ENCODE assay signal across 1 cellular context in the genomic region with DNA sequence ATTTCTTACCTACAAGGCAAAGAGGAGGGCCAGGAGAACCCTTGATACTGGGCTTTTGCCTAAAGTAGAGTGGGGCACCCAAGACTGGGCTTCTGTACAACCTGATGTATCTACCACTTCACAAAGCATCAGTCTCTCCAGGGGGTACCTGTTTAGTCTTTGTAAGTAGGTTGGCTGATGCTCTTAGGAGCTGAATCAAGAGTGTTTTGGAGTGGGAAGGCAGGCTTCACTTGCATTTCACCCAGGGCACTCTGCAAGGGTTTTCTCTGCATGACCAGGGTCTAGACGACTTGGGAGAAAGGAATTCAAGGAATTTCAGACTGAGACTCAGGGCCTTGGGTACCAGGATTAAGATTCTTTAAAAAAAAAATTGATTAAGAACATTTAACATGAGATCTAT.
TF ChIP-seq lines count a peak whose summit lies in the region.

No MANE protein-coding gene starts in this region.

TF ChIP-seq in GM23338, 12 proteins besides CTCF, POLR2A, EP300 and RAD21 (continued from another document):
- TF ChIP-seq, protein P1, sequence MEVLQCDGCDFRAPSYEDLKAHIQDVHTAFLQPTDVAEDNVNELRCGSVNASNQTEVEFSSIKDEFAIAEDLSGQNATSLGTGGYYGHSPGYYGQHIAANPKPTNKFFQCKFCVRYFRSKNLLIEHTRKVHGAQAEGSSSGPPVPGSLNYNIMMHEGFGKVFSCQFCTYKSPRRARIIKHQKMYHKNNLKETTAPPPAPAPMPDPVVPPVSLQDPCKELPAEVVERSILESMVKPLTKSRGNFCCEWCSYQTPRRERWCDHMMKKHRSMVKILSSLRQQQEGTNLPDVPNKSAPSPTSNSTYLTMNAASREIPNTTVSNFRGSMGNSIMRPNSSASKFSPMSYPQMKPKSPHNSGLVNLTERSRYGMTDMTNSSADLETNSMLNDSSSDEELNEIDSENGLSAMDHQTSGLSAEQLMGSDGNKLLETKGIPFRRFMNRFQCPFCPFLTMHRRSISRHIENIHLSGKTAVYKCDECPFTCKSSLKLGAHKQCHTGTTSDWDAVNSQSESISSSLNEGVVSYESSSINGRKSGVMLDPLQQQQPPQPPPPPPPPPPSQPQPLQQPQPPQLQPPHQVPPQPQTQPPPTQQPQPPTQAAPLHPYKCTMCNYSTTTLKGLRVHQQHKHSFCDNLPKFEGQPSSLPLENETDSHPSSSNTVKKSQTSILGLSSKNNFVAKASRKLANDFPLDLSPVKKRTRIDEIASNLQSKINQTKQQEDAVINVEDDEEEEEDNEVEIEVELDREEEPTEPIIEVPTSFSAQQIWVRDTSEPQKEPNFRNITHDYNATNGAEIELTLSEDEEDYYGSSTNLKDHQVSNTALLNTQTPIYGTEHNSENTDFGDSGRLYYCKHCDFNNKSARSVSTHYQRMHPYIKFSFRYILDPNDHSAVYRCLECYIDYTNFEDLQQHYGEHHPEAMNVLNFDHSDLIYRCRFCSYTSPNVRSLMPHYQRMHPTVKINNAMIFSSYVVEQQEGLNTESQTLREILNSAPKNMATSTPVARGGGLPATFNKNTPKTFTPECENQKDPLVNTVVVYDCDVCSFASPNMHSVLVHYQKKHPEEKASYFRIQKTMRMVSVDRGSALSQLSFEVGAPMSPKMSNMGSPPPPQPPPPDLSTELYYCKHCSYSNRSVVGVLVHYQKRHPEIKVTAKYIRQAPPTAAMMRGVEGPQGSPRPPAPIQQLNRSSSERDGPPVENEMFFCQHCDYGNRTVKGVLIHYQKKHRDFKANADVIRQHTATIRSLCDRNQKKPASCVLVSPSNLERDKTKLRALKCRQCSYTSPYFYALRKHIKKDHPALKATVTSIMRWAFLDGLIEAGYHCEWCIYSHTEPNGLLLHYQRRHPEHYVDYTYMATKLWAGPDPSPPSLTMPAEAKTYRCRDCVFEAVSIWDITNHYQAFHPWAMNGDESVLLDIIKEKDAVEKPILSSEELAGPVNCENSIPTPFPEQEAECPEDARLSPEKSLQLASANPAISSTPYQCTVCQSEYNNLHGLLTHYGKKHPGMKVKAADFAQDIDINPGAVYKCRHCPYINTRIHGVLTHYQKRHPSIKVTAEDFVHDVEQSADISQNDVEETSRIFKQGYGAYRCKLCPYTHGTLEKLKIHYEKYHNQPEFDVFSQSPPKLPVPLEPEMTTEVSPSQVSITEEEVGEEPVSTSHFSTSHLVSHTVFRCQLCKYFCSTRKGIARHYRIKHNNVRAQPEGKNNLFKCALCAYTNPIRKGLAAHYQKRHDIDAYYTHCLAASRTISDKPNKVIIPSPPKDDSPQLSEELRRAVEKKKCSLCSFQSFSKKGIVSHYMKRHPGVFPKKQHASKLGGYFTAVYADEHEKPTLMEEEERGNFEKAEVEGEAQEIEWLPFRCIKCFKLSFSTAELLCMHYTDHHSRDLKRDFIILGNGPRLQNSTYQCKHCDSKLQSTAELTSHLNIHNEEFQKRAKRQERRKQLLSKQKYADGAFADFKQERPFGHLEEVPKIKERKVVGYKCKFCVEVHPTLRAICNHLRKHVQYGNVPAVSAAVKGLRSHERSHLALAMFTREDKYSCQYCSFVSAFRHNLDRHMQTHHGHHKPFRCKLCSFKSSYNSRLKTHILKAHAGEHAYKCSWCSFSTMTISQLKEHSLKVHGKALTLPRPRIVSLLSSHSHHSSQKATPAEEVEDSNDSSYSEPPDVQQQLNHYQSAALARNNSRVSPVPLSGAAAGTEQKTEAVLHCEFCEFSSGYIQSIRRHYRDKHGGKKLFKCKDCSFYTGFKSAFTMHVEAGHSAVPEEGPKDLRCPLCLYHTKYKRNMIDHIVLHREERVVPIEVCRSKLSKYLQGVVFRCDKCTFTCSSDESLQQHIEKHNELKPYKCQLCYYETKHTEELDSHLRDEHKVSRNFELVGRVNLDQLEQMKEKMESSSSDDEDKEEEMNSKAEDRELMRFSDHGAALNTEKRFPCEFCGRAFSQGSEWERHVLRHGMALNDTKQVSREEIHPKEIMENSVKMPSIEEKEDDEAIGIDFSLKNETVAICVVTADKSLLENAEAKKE (CRISPR knock-in tag; IDR thresholded peaks at IDR 0.05), result no peak
- no peak for TF ChIP-seq CREB1 (CRISPR knock-in tag; IDR thresholded peaks at IDR 0.05; ENCODE audit: low read depth)
- no peak for TF ChIP-seq EZH2phosphoT487 (IDR thresholded peaks at IDR 0.05; ENCODE audit: unreplicated experiment)
